ENCODE assay signal across 8 cellular contexts in genomic region chr9:136849038-136849959, GRCh38. TPM values are rescaled to one million over a fixed set of nuclear protein-coding genes. Genes with fewer than 3 reads are reported as not detected.
A peak's percentile ranks its signal among the peaks of the same experiment; 100 is the strongest.
DNase-seq lines count a peak whose midpoint lies in the region; ATAC-seq and TF ChIP-seq lines count a peak whose summit lies in the region.

Gene PHPT1, plus strand, starts transcription at chr9:136849409. Its CDS starts 22 bp downstream, at chr9:136849431.

- peaks cover 12% of the 10 kb centered on the region for H3K27me3 Mint-ChIP-seq in T-helper 17 cell

- H3K4me3 Mint-ChIP-seq in T-helper 17 cell: peak within 1 kb of the TSS; percentile 92

- peak; percentile 87 for TF ChIP-seq POLR2A in GM15510 (IDR thresholded peaks at IDR 0.05; ENCODE audit: borderline replicate concordance, extremely low read depth, insufficient read length)

- H3K9me3 ChIP-seq in T-helper 17 cell (ENCODE audit: control insufficient read depth, low read length, poor library complexity, severe bottlenecking): no peaks in the 10 kb centered on the region
- no peaks in the 10 kb centered on the region for H3K9me3 ChIP-seq in upper lobe of right lung

- H3K4me3 ChIP-seq in upper lobe of right lung: peak within 1 kb of the TSS; percentile 89

- peak within 1 kb of the TSS; percentile 87 for H3K27ac ChIP-seq in upper lobe of right lung

- DNase-seq in NCI-H1694 treated with DMSO at 0.1 percent for 48 hours (lab: John Stamatoyannopoulos, UW): peak; percentile 96
- peak; percentile 91 to 95 (median 93) for DNase-seq in T-helper 17 cell
- peak; percentile 71 to 100 (median 97) for DNase-seq in amygdala (lab: John Stamatoyannopoulos, UW)
- DNase-seq in left cardiac atrium: peak; percentile 99
- DNase-seq in posterior vena cava (ENCODE audit: low spot score): peak; percentile 100
- peak; percentile 99 for DNase-seq in upper lobe of right lung

- H3K27me3 ChIP-seq in upper lobe of right lung: peaks cover 23% of the 10 kb centered on the region

- H3K27ac Mint-ChIP-seq in T-helper 17 cell: peak within 1 kb of the TSS; percentile 77

- H3K36me3 Mint-ChIP-seq in T-helper 17 cell (ENCODE audit: low read depth): peaks cover 2% of the 10 kb centered on the region

- TF ChIP-seq CTCF in upper lobe of right lung (IDR thresholded peaks at IDR 0.05): no peak

- no peaks in the 10 kb centered on the region for H3K36me3 ChIP-seq in upper lobe of right lung

- peaks cover 17% of the 10 kb centered on the region for H3K4me1 ChIP-seq in upper lobe of right lung

- H3K4me1 Mint-ChIP-seq in T-helper 17 cell: peaks cover 20% of the 10 kb centered on the region

- peak; percentile 82 for ATAC-seq in HG02885 (IDR thresholded peaks at IDR 0.05; ENCODE audit: poor library complexity, unreplicated experiment)
- ATAC-seq in T-helper 17 cell: peak; percentile 95
- peak; percentile 85 to 87 for ATAC-seq in left cardiac atrium
- peak; percentile 90 for ATAC-seq in upper lobe of right lung

- intact Hi-C loops in left cardiac atrium (cut with DNase I) (loop anchor here in 1 of 2 donors (2.0 to 10.0 kb wide), 2 partner anchors 54 to 92 kb away; partner anchors contain the start of genes CCDC183 and TMEM141), posterior vena cava (cut with DNase I) (loop anchor here in 1 of 2 donors (10.0 kb wide), 1 partner anchor 186 kb away; the partner anchor contains the start of gene FUT7), upper lobe of right lung (cut with DNase I) (no loop called here)

RNA-seq across cellular contexts. Expression of gene PHPT1, which starts in this region (rescaled TPM):
- total RNA-seq in T-helper 17 cell: 10 to 100 TPM; 33.8 to 36.2 TPM
- total RNA-seq in left cardiac atrium: 100 to 1,000 TPM; 184 to 189 TPM
- total RNA-seq in posterior vena cava: 10 to 100 TPM; 71.7 to 87.9 TPM
- 82.1 TPM for total RNA-seq in upper lobe of right lung

Comparison
In these comparisons a context has a peak if more than half of its experiments do, and no peak if none do; other contexts are left out.
1. Peak in every context shown above with its lines: DNase-seq, ATAC-seq, H3K4me3 ChIP-seq and H3K27ac ChIP-seq.